In genomic region chr1:31614538-31615005, GRCh38 we compare ENCODE assay signal across 20 cellular contexts. TPM values are rescaled to one million over a fixed set of nuclear protein-coding genes. Genes with fewer than 3 reads are reported as not detected.
"Had no signal": no experiment of that assay in that cellular context is flagged by ENCODE, and none has a peak within 500 bp of the region (broad histone marks: within the 10 kb centered on the region; RNA-seq: fewer than 3 reads in every experiment).

No MANE protein-coding gene starts in this region.

- ATAC-seq: activated CD8-positive, alpha-beta T cell treated with anti-CD3 and anti-CD28 coated beads for 36 hours; effector memory CD8-positive, alpha-beta T cell; heart left ventricle; left cardiac atrium; naive thymus-derived CD4-positive, alpha-beta T cell; stimulated activated naive CD8-positive, alpha-beta T cell treated with anti-CD3 and anti-CD28 coated beads, Interleukin-15, amount 100 ng/mL, for 72 hours had no signal

- DNase-seq: activated B cell treated with CpG ODN at 0.5 μM for 24 hours; activated CD4-positive, alpha-beta T cell treated with anti-CD3 and anti-CD28 coated beads for 48 hours; activated CD8-positive, alpha-beta memory T cell treated with anti-CD3 and anti-CD28 coated beads, Interleukin-2, amount 50 U/mL, for 4 hours; activated CD8-positive, alpha-beta T cell treated with anti-CD3 and anti-CD28 coated beads for 36 hours; activated naive CD4-positive, alpha-beta T cell; activated naive CD8-positive, alpha-beta T cell treated with anti-CD3 and anti-CD28 coated beads, Interleukin-2, amount 10 ng/mL, durations not matched to agents 7 days and 5 days; cerebellar nuclear complex; effector memory CD8-positive, alpha-beta T cell; foreskin melanocyte; heart left ventricle; immature natural killer cell; left cardiac atrium; naive thymus-derived CD4-positive, alpha-beta T cell; nucleus accumbens; stimulated activated naive CD8-positive, alpha-beta T cell treated with anti-CD3 and anti-CD28 coated beads, Interleukin-15, amount 100 ng/mL, for 72 hours had no signal

- H3K4me3 ChIP-seq: heart left ventricle, lung, right atrium auricular region, smooth muscle cell had no signal

- H3K9me3 ChIP-seq: heart left ventricle, right atrium auricular region had no signal

- H3K27ac ChIP-seq: heart left ventricle, right atrium auricular region had no signal

- H3K4me2 ChIP-seq: smooth muscle cell had no signal

- H3K36me3 ChIP-seq: heart left ventricle, right atrium auricular region had no signal

RNA-seq across cellular contexts. Expression of gene HCRTR1, which starts 2.9 kb away (rescaled TPM):
- total RNA-seq: activated B cell treated with CpG ODN at 0.5 μM for 24 hours; activated CD8-positive, alpha-beta T cell treated with anti-CD3 and anti-CD28 coated beads for 36 hours; activated naive CD8-positive, alpha-beta T cell treated with anti-CD3 and anti-CD28 coated beads, Interleukin-2, amount 10 ng/mL, durations not matched to agents 7 days and 5 days; activated T-helper 1 cell treated with anti-CD3 and anti-CD28 coated beads, Interleukin-12 subunit alpha, Interleukin-12 subunit beta, Interleukin-2, Interleukin-4 antibody, amounts not matched to agents 30 ng/mL and 10 ng/mL and 1 ng/mL, durations not matched to agents 14 hours and 24 hours and 36 hours; mononuclear cell; naive thymus-derived CD4-positive, alpha-beta T cell had no signal
- polyA plus RNA-seq: immature natural killer cell; naive thymus-derived CD4-positive, alpha-beta T cell; smooth muscle cell had no signal

RNA-seq across cellular contexts. Expression of gene TINAGL1, which starts 38.3 kb away (rescaled TPM):
- total RNA-seq: activated B cell treated with CpG ODN at 0.5 μM for 24 hours; activated CD8-positive, alpha-beta T cell treated with anti-CD3 and anti-CD28 coated beads for 36 hours; activated naive CD8-positive, alpha-beta T cell treated with anti-CD3 and anti-CD28 coated beads, Interleukin-2, amount 10 ng/mL, durations not matched to agents 7 days and 5 days; activated T-helper 1 cell treated with anti-CD3 and anti-CD28 coated beads, Interleukin-12 subunit alpha, Interleukin-12 subunit beta, Interleukin-2, Interleukin-4 antibody, amounts not matched to agents 30 ng/mL and 10 ng/mL and 1 ng/mL, durations not matched to agents 14 hours and 24 hours and 36 hours; mononuclear cell; naive thymus-derived CD4-positive, alpha-beta T cell had no signal
- polyA plus RNA-seq: immature natural killer cell; naive thymus-derived CD4-positive, alpha-beta T cell had no signal
